Comparison of ENCODE assay signal across 1 cellular context in genomic region chr15:48645558-48646330, GRCh38.
TF ChIP-seq lines count a peak whose summit lies in the region.

Gene FBN1 (minus strand): TSS chr15:48645709. CDS start chr15:48644769, 940 bp downstream.

TF ChIP-seq in SK-N-SH treated with all-trans-retinoic acid at 6 μM for 48 hours, 23 proteins besides CTCF, POLR2A, EP300 and RAD21 (continued from another document):
- no peak for TF ChIP-seq TSHZ2 (CRISPR knock-in tag; IDR thresholded peaks at IDR 0.05)
- TF ChIP-seq OSR1 (CRISPR knock-in tag; IDR thresholded peaks at IDR 0.05): no peak
- no peak for TF ChIP-seq TCF4 (CRISPR knock-in tag; IDR thresholded peaks at IDR 0.05; ENCODE audit: borderline replicate concordance)
- TF ChIP-seq GLIS3 (CRISPR knock-in tag; IDR thresholded peaks at IDR 0.05): peak; percentile 54; the same call in 1 of the 2 replicates
- no peak for TF ChIP-seq ZNF565 (CRISPR knock-in tag; conservative IDR thresholded peaks at IDR 0.05; ENCODE audit: low read depth)
- TF ChIP-seq ZFP3 (CRISPR knock-in tag; IDR thresholded peaks at IDR 0.05): peak; percentile 35; the same call in 1 of the 2 replicates
- TF ChIP-seq, protein P1, sequence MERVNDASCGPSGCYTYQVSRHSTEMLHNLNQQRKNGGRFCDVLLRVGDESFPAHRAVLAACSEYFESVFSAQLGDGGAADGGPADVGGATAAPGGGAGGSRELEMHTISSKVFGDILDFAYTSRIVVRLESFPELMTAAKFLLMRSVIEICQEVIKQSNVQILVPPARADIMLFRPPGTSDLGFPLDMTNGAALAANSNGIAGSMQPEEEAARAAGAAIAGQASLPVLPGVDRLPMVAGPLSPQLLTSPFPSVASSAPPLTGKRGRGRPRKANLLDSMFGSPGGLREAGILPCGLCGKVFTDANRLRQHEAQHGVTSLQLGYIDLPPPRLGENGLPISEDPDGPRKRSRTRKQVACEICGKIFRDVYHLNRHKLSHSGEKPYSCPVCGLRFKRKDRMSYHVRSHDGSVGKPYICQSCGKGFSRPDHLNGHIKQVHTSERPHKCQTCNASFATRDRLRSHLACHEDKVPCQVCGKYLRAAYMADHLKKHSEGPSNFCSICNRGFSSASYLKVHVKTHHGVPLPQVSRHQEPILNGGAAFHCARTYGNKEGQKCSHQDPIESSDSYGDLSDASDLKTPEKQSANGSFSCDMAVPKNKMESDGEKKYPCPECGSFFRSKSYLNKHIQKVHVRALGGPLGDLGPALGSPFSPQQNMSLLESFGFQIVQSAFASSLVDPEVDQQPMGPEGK (CRISPR knock-in tag; IDR thresholded peaks at IDR 0.05; ENCODE audit: borderline replicate concordance): no peak
